In genomic region chr1:44739361-44740178, GRCh38 we compare ENCODE assay signal across 1 cellular context.
TF ChIP-seq lines count a peak whose summit lies in the region.

Gene KIF2C, plus strand, starts transcription at chr1:44739837. Its CDS starts 96 bp downstream, at chr1:44739933.

TF ChIP-seq in HepG2, 621 proteins besides CTCF, POLR2A, EP300 and RAD21 (continued from another document and continues in another):
- TF ChIP-seq KLF9 (CRISPR knock-in tag; IDR thresholded peaks at IDR 0.05; ENCODE audit: low read depth) (peak; percentile 61; the same call in 1 of the 2 replicates), PRDM15 (CRISPR knock-in tag; IDR thresholded peaks at IDR 0.05) (no peak), ZNF770 (CRISPR knock-in tag; IDR thresholded peaks at IDR 0.05) (no peak), FOXP4 (CRISPR knock-in tag; IDR thresholded peaks at IDR 0.05) (peak; percentile 62), REST (IDR thresholded peaks at IDR 0.05; ENCODE audit: borderline replicate concordance in 1 of 2, low read depth in 1 of 2, low read length in 2 of 2) (no peak), ZNF766 (CRISPR knock-in tag; IDR thresholded peaks at IDR 0.05; ENCODE audit: borderline replicate concordance) (0 out of 2 replicates have a peak, but pooled peaks have one; percentile 32), SP1 (IDR thresholded peaks at IDR 0.05) (no peak), SP1 (CRISPR knock-in tag; IDR thresholded peaks at IDR 0.05) (peak; percentile 80; the same call in 1 of the 2 replicates), RBM39 (IDR thresholded peaks at IDR 0.05; ENCODE audit: low read depth, low read length, poor library complexity, severe bottlenecking) (peak; percentile 38), NBN (conservative IDR thresholded peaks at IDR 0.05) (no peak), HDAC6 (IDR thresholded peaks at IDR 0.05; ENCODE audit: low read depth, low read length) (no peak), ZNF276 (CRISPR knock-in tag; IDR thresholded peaks at IDR 0.05; ENCODE audit: low read depth) (no peak), MEIS1 (CRISPR knock-in tag; IDR thresholded peaks at IDR 0.05; ENCODE audit: borderline replicate concordance) (no peak; the same call in 1 of the 2 replicates), NR0B2 (CRISPR knock-in tag; IDR thresholded peaks at IDR 0.05) (0 out of 2 replicates have a peak, but pooled peaks have one; percentile 18), ZIK1 (CRISPR knock-in tag; IDR thresholded peaks at IDR 0.05; ENCODE audit: borderline replicate concordance, low read depth) (no peak), ZNF230 (CRISPR knock-in tag; IDR thresholded peaks at IDR 0.05) (no peak; the same call in 1 of the 2 replicates), ZNF501 (CRISPR knock-in tag; IDR thresholded peaks at IDR 0.05) (peak; percentile 91), ZNF713 (CRISPR knock-in tag; IDR thresholded peaks at IDR 0.05) (0 out of 2 replicates have a peak, but pooled peaks have one; percentile 72), TRIM22 (IDR thresholded peaks at IDR 0.05) (no peak), ZMAT3 (CRISPR knock-in tag; conservative IDR thresholded peaks at IDR 0.05) (0 out of 2 replicates have a peak, but pooled peaks have one; percentile 10), ZNF430 (CRISPR knock-in tag; IDR thresholded peaks at IDR 0.05) (no peak), ZNF550 (CRISPR knock-in tag; IDR thresholded peaks at IDR 0.05; ENCODE audit: borderline replicate concordance) (no peak), PCBP2 (optimal IDR thresholded peaks at IDR 0.05; ENCODE audit: low read depth, low read length, poor library complexity, severe bottlenecking) (no peak), ATF3 (CRISPR knock-in tag; IDR thresholded peaks at IDR 0.05) (no peak), WIZ (CRISPR knock-in tag; IDR thresholded peaks at IDR 0.05) (peak; percentile 25; the same call in 1 of the 2 replicates), MBD4 (IDR thresholded peaks at IDR 0.05; ENCODE audit: borderline replicate concordance, low read length) (no peak), PHF21A (CRISPR knock-in tag; IDR thresholded peaks at IDR 0.05) (peak; percentile 65; the same call in 1 of the 2 replicates), ZMYM2 (CRISPR knock-in tag; IDR thresholded peaks at IDR 0.05) (peak; percentile 62; the same call in 1 of the 2 replicates), ZNF670 (CRISPR knock-in tag; IDR thresholded peaks at IDR 0.05; ENCODE audit: borderline replicate concordance) (no peak), ARNT (IDR thresholded peaks at IDR 0.05) (no peak), SNRNP70 (IDR thresholded peaks at IDR 0.05; ENCODE audit: low read depth, low read length) (no peak), ZNF570 (CRISPR knock-in tag; IDR thresholded peaks at IDR 0.05; ENCODE audit: borderline replicate concordance) (no peak), SIN3B (IDR thresholded peaks at IDR 0.05; ENCODE audit: low read length) (peak; percentile 99), ZNF800 (CRISPR knock-in tag; IDR thresholded peaks at IDR 0.05) (no peak), GMEB2 (CRISPR knock-in tag; IDR thresholded peaks at IDR 0.05; ENCODE audit: low read depth) (peak; percentile 95), KAT7 (CRISPR knock-in tag; IDR thresholded peaks at IDR 0.05; ENCODE audit: borderline replicate concordance) (peak; percentile 61; the same call in 1 of the 2 replicates), HNRNPL (IDR thresholded peaks at IDR 0.05; ENCODE audit: low read depth, low read length) (no peak), AGO1 (IDR thresholded peaks at IDR 0.05; ENCODE audit: low read depth, low read length, poor library complexity, severe bottlenecking) (no peak), PITX1 (CRISPR knock-in tag; IDR thresholded peaks at IDR 0.05) (peak; percentile 27; the same call in 1 of the 2 replicates), ZNF446 (CRISPR knock-in tag; IDR thresholded peaks at IDR 0.05) (peak; percentile 21; the same call in 1 of the 2 replicates), YEATS2 (CRISPR knock-in tag; IDR thresholded peaks at IDR 0.05; ENCODE audit: borderline replicate concordance) (peak; percentile 85; the same call in 1 of the 2 replicates)
